Comparison of ENCODE assay signal across 18 cellular contexts in the genomic region with DNA sequence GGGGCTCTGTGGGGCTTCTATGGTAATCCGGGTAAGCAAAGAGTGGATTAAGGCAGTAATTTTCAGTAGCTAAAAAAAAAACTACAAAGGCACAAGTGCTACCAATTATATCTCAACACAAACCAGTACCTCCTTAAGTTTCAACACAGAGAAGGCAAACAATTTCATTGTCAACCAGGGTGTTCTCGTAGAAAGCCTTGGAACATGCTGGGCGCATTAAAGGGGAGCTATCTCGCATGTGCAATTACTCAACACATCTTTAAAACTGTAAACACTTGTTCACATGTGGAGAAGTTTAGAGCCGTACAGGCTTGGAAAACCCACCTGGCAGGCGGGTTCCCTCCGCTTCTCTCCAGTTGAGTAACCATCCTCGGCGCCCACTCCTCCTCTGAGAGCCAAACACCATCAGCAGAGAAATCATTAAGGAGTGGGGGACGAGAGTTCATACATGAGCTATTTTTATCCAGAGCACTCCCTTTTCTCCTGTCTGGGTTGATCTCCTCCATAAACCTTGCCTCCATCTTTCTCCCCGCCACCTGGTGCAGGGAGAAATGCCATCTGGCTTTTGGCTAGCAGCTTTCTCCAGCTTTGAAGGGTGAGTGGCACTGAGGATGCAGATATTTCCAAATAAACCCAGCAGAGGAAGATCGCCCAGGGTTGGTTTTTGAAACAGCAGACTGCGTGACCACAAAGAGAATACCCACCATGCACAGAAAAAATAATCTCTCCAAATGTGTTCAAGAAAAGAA.
A peak's percentile ranks its signal among the peaks of the same experiment; 100 is the strongest.
DNase-seq lines count a peak whose midpoint lies in the region; ATAC-seq and TF ChIP-seq lines count a peak whose summit lies in the region.
"Had no signal": no experiment of that assay in that cellular context is flagged by ENCODE, and none has a peak within 500 bp of the region (broad histone marks: within the 10 kb centered on the region; RNA-seq: fewer than 3 reads in every experiment).

No MANE protein-coding gene starts in this region.

- H3K4me3 ChIP-seq in GM23338 (no peak overlapping the region), rectal smooth muscle tissue (ENCODE audit: low read length) (no peak overlapping the region), SK-N-SH (ENCODE audit: low read depth in 2 of 2, low read length in 1 of 2) (no peak overlapping the region), breast epithelium (no peak overlapping the region)
- H3K4me3 ChIP-seq: MG63, SJCRH30 had no signal

- H3K4me2 ChIP-seq in GM23338, result no peak overlapping the region
- H3K4me2 ChIP-seq in SK-N-SH, result no peak overlapping the region
- H3K4me2 ChIP-seq: KMS-11 had no signal

- H3K9me3 Mint-ChIP-seq in GM23338, result peaks cover 12% of the 10 kb centered on the region

- CTCF ChIA-PET in SK-N-SH (lab: Yijun Ruan, JAX), result interaction anchor here (1.6 kb wide), 1 partner anchor 686 kb away, joined by 3 read pairs; no protein-coding TSS in a partner anchor

- H2AFZ ChIP-seq in GM23338, result 0 out of 2 replicates have a peak overlapping the region, but pooled peaks have one; percentile 10
- H2AFZ ChIP-seq in SK-N-SH (ENCODE audit: low read depth), result no peak overlapping the region

- H3K27ac Mint-ChIP-seq in GM23338, result no peak overlapping the region
- H3K27ac Mint-ChIP-seq: CD4-positive, CD25-positive, alpha-beta regulatory T cell had no signal

- H3K9ac ChIP-seq in rectal smooth muscle tissue (ENCODE audit: low read length) (no peak overlapping the region), SK-N-SH (no peak overlapping the region)
- H3K9ac ChIP-seq: KMS-11 had no signal

- peaks cover 11% of the 10 kb centered on the region for H3K4me1 Mint-ChIP-seq in GM23338
- H3K4me1 Mint-ChIP-seq: CD4-positive, CD25-positive, alpha-beta regulatory T cell had no signal

- no peaks in the 10 kb centered on the region for H3K4me1 ChIP-seq in GM23338 (ENCODE audit: insufficient read depth)
- peaks cover 8% of the 10 kb centered on the region for H3K4me1 ChIP-seq in rectal smooth muscle tissue (ENCODE audit: control insufficient read depth, insufficient read depth, low read length)
- H3K4me1 ChIP-seq in SK-N-SH (ENCODE audit: control insufficient read depth in 1 of 2, insufficient read depth in 2 of 2, low read depth in 1 of 2, low read length in 1 of 2), result no peaks in the 10 kb centered on the region
- no peaks in the 10 kb centered on the region for H3K4me1 ChIP-seq in breast epithelium
- H3K4me1 ChIP-seq: SJCRH30 had no signal

- H3K36me3 Mint-ChIP-seq in GM23338 (ENCODE audit: low read depth), result peaks cover 9% of the 10 kb centered on the region
- H3K36me3 Mint-ChIP-seq: CD4-positive, CD25-positive, alpha-beta regulatory T cell had no signal

- H3K27me3 ChIP-seq in GM23338 (ENCODE audit: insufficient read depth), result no peaks in the 10 kb centered on the region
- H3K27me3 ChIP-seq in rectal smooth muscle tissue (ENCODE audit: control insufficient read depth, insufficient read depth, low read length), result no peaks in the 10 kb centered on the region
- no peaks in the 10 kb centered on the region for H3K27me3 ChIP-seq in SK-N-SH (ENCODE audit: insufficient read depth)
- no peaks in the 10 kb centered on the region for H3K27me3 ChIP-seq in breast epithelium
- H3K27me3 ChIP-seq: MG63, SJCRH30 had no signal

- H3K4me3 Mint-ChIP-seq in GM23338, result no peak overlapping the region
- H3K4me3 Mint-ChIP-seq: CD4-positive, CD25-positive, alpha-beta regulatory T cell had no signal

- H3K27ac ChIP-seq in GM23338 (ENCODE audit: low read depth) (no peak overlapping the region), caudate nucleus (ENCODE audit: low read depth, low read length) (peak overlapping the region; percentile 6), rectal smooth muscle tissue (ENCODE audit: low read depth, low read length) (peak overlapping the region; percentile 72), SK-N-SH (ENCODE audit: low read depth in 2 of 2, low read length in 1 of 2) (no peak overlapping the region), breast epithelium (no peak overlapping the region)
- H3K27ac ChIP-seq: KMS-11, SJCRH30 had no signal

- intact Hi-C loops in breast epithelium (cut with DNase I; ENCODE audit: low total_unique reads), result no loop called here

- peaks cover 7% of the 10 kb centered on the region for H3K27me3 Mint-ChIP-seq in GM23338 (ENCODE audit: insufficient read depth, low read depth, poor library complexity)
- H3K27me3 Mint-ChIP-seq: CD4-positive, CD25-positive, alpha-beta regulatory T cell had no signal

- TF ChIP-seq RAD21 in SK-N-SH (IDR thresholded peaks at IDR 0.05; ENCODE audit: low read length), result no peak

- 29% methylated on average over 13 of the region's 13 CpGs for whole genome bisulfite sequencing in SK-N-SH (ENCODE audit: low lambda C conversion rate)

- no peak for TF ChIP-seq CTCF in GM23338 (conservative IDR thresholded peaks at IDR 0.05; ENCODE audit: low read depth in 2 of 2)
- TF ChIP-seq CTCF in SK-N-SH (IDR thresholded peaks at IDR 0.05), result no peak
- no peak for TF ChIP-seq CTCF in breast epithelium (IDR thresholded peaks at IDR 0.05)

- TF ChIP-seq EP300 in SK-N-SH (IDR thresholded peaks at IDR 0.05; ENCODE audit: borderline replicate concordance in 1 of 2, low read depth in 1 of 2, low read length in 1 of 2), result no peak

- POLR2A ChIA-PET in SK-N-SH (lab: Yijun Ruan, JAX), result no interaction called here

- H4K20me1 ChIP-seq in GM23338 (replicated peaks; ENCODE audit: insufficient read depth) (no peaks in the 10 kb centered on the region), SK-N-SH (ENCODE audit: insufficient read depth) (no peaks in the 10 kb centered on the region)

- H3K9me3 ChIP-seq in SK-N-SH, result no peaks in the 10 kb centered on the region; the same call in 1 of the 2 replicates
- peaks cover 1 to 3% of the 10 kb centered on the region in 2 donors for H3K9me3 ChIP-seq in breast epithelium
- H3K9me3 ChIP-seq: MG63, SJCRH30 had no signal

- H3F3A ChIP-seq in GM23338 (replicated peaks; ENCODE audit: low read depth) (no peaks in the 10 kb centered on the region), SK-N-SH (replicated peaks; ENCODE audit: insufficient read depth) (no peaks in the 10 kb centered on the region)

- no peak for ATAC-seq in GM23338
- ATAC-seq: HepG2 had no signal

- H3K36me3 ChIP-seq in GM23338 (ENCODE audit: insufficient read depth), result no peaks in the 10 kb centered on the region
- H3K36me3 ChIP-seq in rectal smooth muscle tissue (ENCODE audit: control insufficient read depth, insufficient read depth, low read length), result no peaks in the 10 kb centered on the region
- no peaks in the 10 kb centered on the region for H3K36me3 ChIP-seq in SK-N-SH (replicated peaks in 1 of 2; ENCODE audit: control insufficient read depth in 1 of 2, insufficient read depth in 2 of 2, low read length in 1 of 2)
- no peaks in the 10 kb centered on the region for H3K36me3 ChIP-seq in breast epithelium
- H3K36me3 ChIP-seq: MG63, SJCRH30 had no signal

- TF ChIP-seq POLR2A in breast epithelium (IDR thresholded peaks at IDR 0.05), result no peak

- DNase-seq in GM23338 (ENCODE audit: low spot score) (no peak), NCI-H2227 (lab: John Stamatoyannopoulos, UW; ENCODE audit: unreplicated experiment) (peak; percentile 11), caudate nucleus (lab: John Stamatoyannopoulos, UW) (peak in 1 of 61 donors; percentile 28), SK-N-SH (no peak), 8988T (no peak), NCI-H1105 (lab: John Stamatoyannopoulos, UW) (no peak), breast epithelium (ENCODE audit: low spot score in 2 of 2) (no peak)
- DNase-seq: AML-193; CD4-positive, CD25-positive, alpha-beta regulatory T cell; DND-41; GF-D8; MG63; NCI-H2029 treated with DMSO at 0.1 percent for 48 hours; SJCRH30; SW 1271 had no signal

- peaks cover 10% of the 10 kb centered on the region; the same call in 1 of the 2 replicates for H3K9me2 ChIP-seq in GM23338 (ENCODE audit: insufficient read depth)
- H3K9me2 ChIP-seq in SK-N-SH, result no peaks in the 10 kb centered on the region

- no peaks in the 10 kb centered on the region for H3K79me2 ChIP-seq in GM23338 (replicated peaks; ENCODE audit: insufficient read depth)
- H3K79me2 ChIP-seq in SK-N-SH (ENCODE audit: insufficient read depth), result no peaks in the 10 kb centered on the region

TF ChIP-seq in SK-N-SH, 30 proteins besides CTCF, POLR2A, EP300 and RAD21:
- no peak for TF ChIP-seq TAF1 (IDR thresholded peaks at IDR 0.05; ENCODE audit: borderline replicate concordance, low read depth, low read length)
- TF ChIP-seq, protein P1, sequence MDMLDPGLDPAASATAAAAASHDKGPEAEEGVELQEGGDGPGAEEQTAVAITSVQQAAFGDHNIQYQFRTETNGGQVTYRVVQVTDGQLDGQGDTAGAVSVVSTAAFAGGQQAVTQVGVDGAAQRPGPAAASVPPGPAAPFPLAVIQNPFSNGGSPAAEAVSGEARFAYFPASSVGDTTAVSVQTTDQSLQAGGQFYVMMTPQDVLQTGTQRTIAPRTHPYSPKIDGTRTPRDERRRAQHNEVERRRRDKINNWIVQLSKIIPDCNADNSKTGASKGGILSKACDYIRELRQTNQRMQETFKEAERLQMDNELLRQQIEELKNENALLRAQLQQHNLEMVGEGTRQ (IDR thresholded peaks at IDR 0.05; ENCODE audit: borderline replicate concordance, low read depth, low read length), result no peak
- no peak for TF ChIP-seq CHD2 (IDR thresholded peaks at IDR 0.05; ENCODE audit: low read length, partially characterized antibody)
- TF ChIP-seq GATA2 (CRISPR knock-in tag; IDR thresholded peaks at IDR 0.05), result no peak
- no peak for TF ChIP-seq TEAD4 (IDR thresholded peaks at IDR 0.05; ENCODE audit: borderline replicate concordance, insufficient read depth)

Comparison
In these comparisons a context has a peak if more than half of its experiments do, and no peak if none do; other contexts are left out.
1. H3K27ac ChIP-seq: peak in caudate nucleus (single experiment) and rectal smooth muscle tissue (single experiment); none in GM23338 (single experiment), SK-N-SH (0 of 2) and breast epithelium (0 of 2).